In genomic region chr11:47557004-47557403, GRCh38 we compare ENCODE assay signal across 4 cellular contexts. TPM values are rescaled to one million over a fixed set of nuclear protein-coding genes. Genes with fewer than 3 reads are reported as not detected.
"Had no signal": no experiment of that assay in that cellular context is flagged by ENCODE, and none has a peak within 500 bp of the region (broad histone marks: within the 10 kb centered on the region; RNA-seq: fewer than 3 reads in every experiment).

No MANE protein-coding gene starts in this region.

RNA-seq across cellular contexts. Expression of gene FAM180B, which starts 29.5 kb away (rescaled TPM):
- total RNA-seq: activated CD4-positive, alpha-beta memory T cell treated with anti-CD3 and anti-CD28 coated beads for 36 hours; activated CD8-positive, alpha-beta T cell treated with anti-CD3 and anti-CD28 coated beads for 36 hours; activated CD8-positive, alpha-beta T cell treated with anti-CD3 and anti-CD28 coated beads, Interleukin-2, amount 10 ng/mL, durations not matched to agents 7 days and 5 days; T-helper 1 cell treated with Interleukin-12 subunit alpha and Interleukin-12 subunit beta and Interleukin-4 antibody, amounts not matched to agents 30 ng/mL and 1 ng/mL, for 36 hours had no signal
